In genomic region chr5:17120209-17120608, GRCh38 we compare ENCODE assay signal across 29 cellular contexts.
DNase-seq lines count a peak whose midpoint lies in the region; ATAC-seq, FAIRE-seq and TF ChIP-seq lines count a peak whose summit lies in the region.
"Had no signal": no experiment of that assay in that cellular context is flagged by ENCODE, and none has a peak within 500 bp of the region (broad histone marks: within the 10 kb centered on the region; RNA-seq: fewer than 3 reads in every experiment).

No MANE protein-coding gene starts in this region.

- H3K9me3 ChIP-seq in astrocyte (ENCODE audit: insufficient read depth, low read depth, low read length) = no peaks in the 10 kb centered on the region
- H3K9me3 ChIP-seq in hepatocyte (ENCODE audit: low read depth) = no peaks in the 10 kb centered on the region

- H3K36me3 Mint-ChIP-seq in astrocyte (ENCODE audit: low read depth, unreplicated experiment) = peaks cover 3% of the 10 kb centered on the region
- H3K36me3 Mint-ChIP-seq: CD4-positive, alpha-beta memory T cell; IgD-negative memory B cell had no signal

- H3K9ac ChIP-seq in astrocyte (ENCODE audit: low read length) = no peak overlapping the region
- H3K9ac ChIP-seq: KMS-11 had no signal

- H3K36me3 ChIP-seq in ACC112 (ENCODE audit: insufficient read depth, low read length) = no peaks in the 10 kb centered on the region
- no peaks in the 10 kb centered on the region for H3K36me3 ChIP-seq in astrocyte (ENCODE audit: insufficient read depth, low read length)
- no peaks in the 10 kb centered on the region for H3K36me3 ChIP-seq in hepatocyte (replicated peaks; ENCODE audit: insufficient read depth, low read depth)
- H3K36me3 ChIP-seq: BLaER1 treated with 17β-estradiol and CSF1 and Interleukin-3, amounts not matched to agents 10 nM and 100 nM had no signal

- H3K4me1 ChIP-seq in ACC112 (ENCODE audit: control insufficient read depth, insufficient read depth, low read length, unreplicated experiment) = peaks cover 22% of the 10 kb centered on the region
- H3K4me1 ChIP-seq in astrocyte (ENCODE audit: insufficient read depth, low read length) = peaks cover 16% of the 10 kb centered on the region
- H3K4me1 ChIP-seq in hepatocyte (ENCODE audit: insufficient read depth) = no peaks in the 10 kb centered on the region

- FAIRE-seq in astrocyte (lab: Jason Lieb, UNC) = no peak
- FAIRE-seq: GM12891 had no signal

- no peaks in the 10 kb centered on the region for H3K27me3 Mint-ChIP-seq in astrocyte (ENCODE audit: low read depth, unreplicated experiment)
- H3K27me3 Mint-ChIP-seq: IgD-negative memory B cell had no signal

- no peak overlapping the region for H3K4me3 Mint-ChIP-seq in astrocyte (ENCODE audit: unreplicated experiment)

- 88% methylated on average over 3 of the region's 3 CpGs for WGBS in hepatocyte (ENCODE audit: low lambda C conversion rate, missing lambda C conversion rate)

- no peak for DNase-seq in HL-60 (ENCODE audit: low read depth in 1 of 2, low spot score in 1 of 2)
- no peak for DNase-seq in astrocyte (ENCODE audit: low read depth)
- DNase-seq in kidney glomerular epithelial cell (lab: John Stamatoyannopoulos, UW) = peak; percentile 65
- DNase-seq in hepatocyte (ENCODE audit: low spot score) = no peak
- DNase-seq in stimulated activated naive CD4-positive, alpha-beta T cell treated with Interleukin-2 at 50 U/mL for 16 hours (lab: John Stamatoyannopoulos, UW) = no peak
- DNase-seq in NCI-H1048 (lab: John Stamatoyannopoulos, UW) = no peak
- DNase-seq: AML-193; CD4-positive, alpha-beta memory T cell; COR-L47; DMS 273 treated with DMSO at 0.1 percent for 48 hours; DMS79; EL; GF-D8; NCI-H1092; NCI-H1417 treated with DMSO at 0.1 percent for 48 hours; NCI-H1694 treated with DMSO at 0.1 percent for 48 hours; NCI-H2081; NCI-H226; NCI-H524; NCI-H748 treated with DMSO at 0.1 percent for 48 hours; RPMI8226; SHP77 treated with DMSO at 0.1 percent for 48 hours had no signal

- H3K4me2 ChIP-seq in astrocyte (ENCODE audit: low read length) (no peak overlapping the region), hepatocyte (no peak overlapping the region)
- H3K4me2 ChIP-seq: KMS-11 had no signal

- TF ChIP-seq CTCF in HL-60 (IDR thresholded peaks at IDR 0.05; ENCODE audit: insufficient read depth, low read length) (no peak), astrocyte (IDR thresholded peaks at IDR 0.05; ENCODE audit: insufficient read depth, low read depth, low read length) (no peak), hepatocyte (IDR thresholded peaks at IDR 0.05; ENCODE audit: poor library complexity) (no peak)

- peaks cover 2% of the 10 kb centered on the region for H3K9me3 Mint-ChIP-seq in astrocyte (ENCODE audit: unreplicated experiment)

- no peak overlapping the region for H3K27ac Mint-ChIP-seq in astrocyte (ENCODE audit: unreplicated experiment)
- H3K27ac Mint-ChIP-seq: CD4-positive, alpha-beta memory T cell had no signal

- no peak overlapping the region for H3K4me3 ChIP-seq in ACC112 (ENCODE audit: low read depth, low read length)
- H3K4me3 ChIP-seq in HL-60 (replicated peaks; ENCODE audit: insufficient read depth, low read length) = no peak overlapping the region
- H3K4me3 ChIP-seq in astrocyte (ENCODE audit: insufficient read depth, low read depth, low read length) = no peak overlapping the region
- no peak overlapping the region for H3K4me3 ChIP-seq in hepatocyte
- H3K4me3 ChIP-seq: BLaER1 treated with 17β-estradiol and CSF1 and Interleukin-3, amounts not matched to agents 10 nM and 100 nM had no signal

- H3K79me2 ChIP-seq in ACC112 (ENCODE audit: control insufficient read depth, insufficient read depth, low read length, unreplicated experiment) (no peaks in the 10 kb centered on the region), astrocyte (ENCODE audit: insufficient read depth, low read length) (no peaks in the 10 kb centered on the region), hepatocyte (no peaks in the 10 kb centered on the region)

- no peaks in the 10 kb centered on the region for H3K27me3 ChIP-seq in ACC112 (ENCODE audit: insufficient read depth, low read length)
- no peaks in the 10 kb centered on the region for H3K27me3 ChIP-seq in HL-60 (ENCODE audit: insufficient read depth, poor library complexity, severe bottlenecking)
- H3K27me3 ChIP-seq in astrocyte (ENCODE audit: insufficient read depth, low read length) = no peaks in the 10 kb centered on the region
- H3K27me3 ChIP-seq in hepatocyte = no peaks in the 10 kb centered on the region
- H3K27me3 ChIP-seq: BLaER1 treated with 17β-estradiol and CSF1 and Interleukin-3, amounts not matched to agents 10 nM and 100 nM had no signal

- H2AFZ ChIP-seq in ACC112 (ENCODE audit: low read length, unreplicated experiment) = no peak overlapping the region
- H2AFZ ChIP-seq in astrocyte (ENCODE audit: low read depth, low read length) = no peak overlapping the region
- H2AFZ ChIP-seq in hepatocyte = no peak overlapping the region

- peaks cover 26% of the 10 kb centered on the region for H3K4me1 Mint-ChIP-seq in astrocyte (ENCODE audit: low read depth, unreplicated experiment)
- H3K4me1 Mint-ChIP-seq: CD4-positive, alpha-beta memory T cell had no signal

- H3K9me2 ChIP-seq in hepatocyte (replicated peaks; ENCODE audit: insufficient read depth) = no peaks in the 10 kb centered on the region

- ATAC-seq in HG02970 (IDR thresholded peaks at IDR 0.05; ENCODE audit: low FRiP score, unreplicated experiment) = no peak
- ATAC-seq: HCT116 had no signal

- 0 out of 2 replicates have a peak overlapping the region, but pooled peaks have one; percentile 88 for H3K27ac ChIP-seq in ACC112 (ENCODE audit: low read depth, low read length)
- peak overlapping the region; percentile 83 for H3K27ac ChIP-seq in HL-60 (replicated peaks)
- peak overlapping the region; percentile 87 for H3K27ac ChIP-seq in astrocyte (ENCODE audit: low read depth, low read length)
- no peak overlapping the region for H3K27ac ChIP-seq in hepatocyte
- H3K27ac ChIP-seq: KMS-11 had no signal

- H4K20me1 ChIP-seq in astrocyte (ENCODE audit: insufficient read depth, low read length) = no peaks in the 10 kb centered on the region
- no peaks in the 10 kb centered on the region for H4K20me1 ChIP-seq in hepatocyte (ENCODE audit: insufficient read depth, poor library complexity, severe bottlenecking)
- H4K20me1 ChIP-seq: BLaER1 treated with 17β-estradiol and CSF1 and Interleukin-3, amounts not matched to agents 10 nM and 100 nM had no signal
